27 cellular contexts compared by ENCODE assay signal in the genomic region with DNA sequence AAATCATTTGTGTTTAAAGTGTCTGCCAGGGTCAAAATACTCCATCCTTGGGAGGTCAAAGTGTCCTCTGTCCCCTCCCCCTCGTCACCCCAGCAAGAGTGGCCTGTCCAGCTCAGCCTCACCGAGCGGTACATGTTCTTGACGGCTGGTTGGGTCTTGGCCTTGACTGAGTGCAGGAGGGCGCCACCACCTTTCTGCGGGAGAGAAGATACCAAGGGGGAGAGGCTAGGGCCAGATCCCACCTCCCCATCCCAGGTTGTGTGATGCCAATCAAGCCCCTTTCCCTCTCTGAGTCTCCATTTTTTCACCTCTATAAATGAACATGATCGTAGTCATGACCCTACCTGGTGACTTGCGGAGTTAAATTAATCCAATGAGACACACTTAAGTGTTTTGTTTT. TPM values are rescaled to one million over a fixed set of nuclear protein-coding genes. Genes with fewer than 3 reads are reported as not detected.
A peak's percentile ranks its signal among the peaks of the same experiment; 100 is the strongest.
DNase-seq lines count a peak whose midpoint lies in the region; ATAC-seq, FAIRE-seq and TF ChIP-seq lines count a peak whose summit lies in the region.
"Had no signal": no experiment of that assay in that cellular context is flagged by ENCODE, and none has a peak within 500 bp of the region (broad histone marks: within the 10 kb centered on the region; RNA-seq: fewer than 3 reads in every experiment).

No MANE protein-coding gene starts in this region.

- CTCF ChIA-PET in WTC11 (lab: Charles Lee), result interaction anchor here (0.7 to 1.1 kb wide), 2 partner anchors 11 to 47 kb away, joined by 3 read pairs; no protein-coding TSS in a partner anchor

- peaks cover 12% of the 10 kb centered on the region for H3K27me3 ChIP-seq in GM23338 (ENCODE audit: insufficient read depth)
- H3K27me3 ChIP-seq in endodermal cell (ENCODE audit: control insufficient read depth, insufficient read depth, low read length, poor library complexity, severe bottlenecking), result peaks cover 9% of the 10 kb centered on the region
- peaks cover 12% of the 10 kb centered on the region for H3K27me3 ChIP-seq in osteoblast (ENCODE audit: insufficient read depth, low read length)
- H3K27me3 ChIP-seq: BLaER1 treated with 17β-estradiol and CSF1 and Interleukin-3, amounts not matched to agents 10 nM and 100 nM had no signal

- H3K27ac Mint-ChIP-seq in GM23338, result no peak overlapping the region
- peak overlapping the region; percentile 78 for H3K27ac Mint-ChIP-seq in WTC11
- no peak overlapping the region for H3K27ac Mint-ChIP-seq in endodermal cell
- H3K27ac Mint-ChIP-seq: CD14-positive monocyte; CD4-positive, alpha-beta T cell had no signal

- no peak overlapping the region for H3K4me3 ChIP-seq in GM23338
- no peak overlapping the region for H3K4me3 ChIP-seq in endodermal cell (ENCODE audit: low read length)
- H3K4me3 ChIP-seq in osteoblast (ENCODE audit: insufficient read depth, low read length), result no peak overlapping the region
- H3K4me3 ChIP-seq: A549; BLaER1 treated with 17β-estradiol and CSF1 and Interleukin-3, amounts not matched to agents 10 nM and 100 nM; GM23248 had no signal

- no peaks in the 10 kb centered on the region for H4K20me1 ChIP-seq in GM23338 (replicated peaks; ENCODE audit: insufficient read depth)
- no peaks in the 10 kb centered on the region for H4K20me1 ChIP-seq in osteoblast (ENCODE audit: insufficient read depth, low read length)

- H3K36me3 Mint-ChIP-seq in GM23338 (ENCODE audit: low read depth) (peaks cover 14% of the 10 kb centered on the region), WTC11 (peaks cover 3% of the 10 kb centered on the region; the same call in 1 of the 2 replicates), endodermal cell (ENCODE audit: low read depth) (peaks cover 38% of the 10 kb centered on the region)

- no peaks in the 10 kb centered on the region for H3K9me3 Mint-ChIP-seq in GM23338
- no peaks in the 10 kb centered on the region for H3K9me3 Mint-ChIP-seq in WTC11
- H3K9me3 Mint-ChIP-seq in endodermal cell, result no peaks in the 10 kb centered on the region
- H3K9me3 Mint-ChIP-seq: CD4-positive, alpha-beta T cell; CD8-positive, alpha-beta memory T cell had no signal

- H3K27ac ChIP-seq in GM23338 (ENCODE audit: low read depth), result no peak overlapping the region
- no peak overlapping the region for H3K27ac ChIP-seq in endodermal cell (ENCODE audit: low read depth, low read length)
- H3K27ac ChIP-seq in osteoblast (ENCODE audit: low read depth, low read length), result no peak overlapping the region
- H3K27ac ChIP-seq: A549; BLaER1 treated with 17β-estradiol and CSF1 and Interleukin-3, amounts not matched to agents 10 nM and 100 nM; GM23248 had no signal

- H3F3A ChIP-seq in GM23338 (replicated peaks; ENCODE audit: low read depth), result no peaks in the 10 kb centered on the region

- H3K9ac ChIP-seq in endodermal cell (ENCODE audit: extremely low read depth, low read length, poor library complexity, severe bottlenecking), result no peak overlapping the region
- H3K9ac ChIP-seq: BLaER1 treated with 17β-estradiol and CSF1 and Interleukin-3, amounts not matched to agents 10 nM and 100 nM; GM23248 had no signal

- H3K4me1 Mint-ChIP-seq in GM23338 (peaks cover 12% of the 10 kb centered on the region; the same call in 2 of the 3 replicates), WTC11 (peaks cover 8% of the 10 kb centered on the region), endodermal cell (peaks cover 26% of the 10 kb centered on the region)

- TF ChIP-seq CTCF in GM23338 (conservative IDR thresholded peaks at IDR 0.05; ENCODE audit: low read depth in 2 of 2) (peak in 1 of 2 experiments; percentile 36; a peak in 2 of 4 replicates), WTC11 (IDR thresholded peaks at IDR 0.05) (no peak), endodermal cell (conservative IDR thresholded peaks at IDR 0.05) (no peak), osteoblast (IDR thresholded peaks at IDR 0.05; ENCODE audit: extremely low read depth, low read depth, low read length) (no peak)

- no peak overlapping the region for H3K4me3 Mint-ChIP-seq in GM23338
- H3K4me3 Mint-ChIP-seq in WTC11, result no peak overlapping the region
- no peak overlapping the region for H3K4me3 Mint-ChIP-seq in endodermal cell
- H3K4me3 Mint-ChIP-seq: CD14-positive monocyte; CD4-positive, alpha-beta T cell; CD8-positive, alpha-beta memory T cell had no signal

- peaks cover 14% of the 10 kb centered on the region for H3K27me3 Mint-ChIP-seq in GM23338 (ENCODE audit: insufficient read depth, low read depth, poor library complexity)
- peaks cover 19% of the 10 kb centered on the region for H3K27me3 Mint-ChIP-seq in WTC11 (ENCODE audit: low read depth)
- H3K27me3 Mint-ChIP-seq in endodermal cell (ENCODE audit: insufficient read depth), result peaks cover 12% of the 10 kb centered on the region
- H3K27me3 Mint-ChIP-seq: CD4-positive, alpha-beta T cell; CD8-positive, alpha-beta memory T cell had no signal

- POLR2A ChIA-PET in WTC11 (lab: Charles Lee), result no interaction called here

- H2AFZ ChIP-seq in GM23338 (no peak overlapping the region), osteoblast (ENCODE audit: low read length) (no peak overlapping the region)
- H2AFZ ChIP-seq: GM23248 had no signal

- H3K4me1 ChIP-seq in GM23338 (ENCODE audit: insufficient read depth) (0 out of 2 replicates have a peak, but pooled peaks cover under 1% of the 10 kb centered on the region), endodermal cell (ENCODE audit: control insufficient read depth, insufficient read depth, low read length) (peaks cover 1% of the 10 kb centered on the region), osteoblast (ENCODE audit: insufficient read depth, low read length) (no peaks in the 10 kb centered on the region)
- H3K4me1 ChIP-seq: A549, BE2C had no signal

- H3K9me3 ChIP-seq in endodermal cell (ENCODE audit: control insufficient read depth, low read length) (no peaks in the 10 kb centered on the region), osteoblast (ENCODE audit: low read depth, low read length) (no peaks in the 10 kb centered on the region)
- H3K9me3 ChIP-seq: A549; BE2C; BLaER1 treated with 17β-estradiol and CSF1 and Interleukin-3, amounts not matched to agents 10 nM and 100 nM had no signal

- DNase-seq in GM23338 (ENCODE audit: low spot score) (peak; percentile 37), WTC11 (ENCODE audit: low spot score) (no peak), endodermal cell (peak; percentile 60), osteoblast (ENCODE audit: insufficient read length, low spot score, missing footprints) (peak; percentile 61), NCI-H82 treated with DMSO at 0.1 percent for 48 hours (lab: John Stamatoyannopoulos, UW; ENCODE audit: unreplicated experiment) (no peak), GM12891 (ENCODE audit: insufficient read length, low spot score) (no peak)
- no peak for DNase-seq in activated naive CD4-positive, alpha-beta T cell treated with Interleukin-2 at 50 U/mL for 16 hours
- DNase-seq: 8988T; ACHN; AML-193; BE2C; CD4-positive, alpha-beta T cell; CD8-positive, alpha-beta memory T cell; DMS53; DMS79 treated with DMSO at 0.1 percent for 48 hours; GF-D8; GM23248 had no signal

- no peak for TF ChIP-seq POLR2A in GM12891 (IDR thresholded peaks at IDR 0.05; ENCODE audit: low read depth, low read length)

- ATAC-seq in GM23338 (peak; percentile 62), WTC11 (peak; percentile 67), HG02981 (IDR thresholded peaks at IDR 0.05; ENCODE audit: unreplicated experiment) (no peak)
- ATAC-seq: A549, HCT116 had no signal

- no peak overlapping the region for H3K4me2 ChIP-seq in GM23338
- no peak overlapping the region for H3K4me2 ChIP-seq in osteoblast (ENCODE audit: insufficient read depth, low read length)
- H3K4me2 ChIP-seq: A549; BLaER1 treated with 17β-estradiol and CSF1 and Interleukin-3, amounts not matched to agents 10 nM and 100 nM had no signal

- H3K79me2 ChIP-seq in GM23338 (replicated peaks; ENCODE audit: insufficient read depth) (no peaks in the 10 kb centered on the region), osteoblast (ENCODE audit: insufficient read depth, low read length) (no peaks in the 10 kb centered on the region)

- H3K36me3 ChIP-seq in GM23338 (ENCODE audit: insufficient read depth) (no peaks in the 10 kb centered on the region), endodermal cell (ENCODE audit: control insufficient read depth, insufficient read depth, low read length) (peaks cover 10% of the 10 kb centered on the region), osteoblast (ENCODE audit: insufficient read depth, low read length) (no peaks in the 10 kb centered on the region)
- H3K36me3 ChIP-seq: BE2C had no signal

- no peaks in the 10 kb centered on the region for H3K9me2 ChIP-seq in GM23338 (ENCODE audit: insufficient read depth)

- no peak for FAIRE-seq in GM12891 (lab: Jason Lieb, UNC)
- FAIRE-seq: A549, GM12892, GM19239, H54 had no signal

- 85 to 92% methylated on average over 2 to 8 of the region's 8 CpGs for WGBS in endodermal cell (ENCODE audit: insufficient coverage in 1 of 2, insufficient read length in 1 of 2), 2 experiments

RNA-seq across cellular contexts. Expression of a gene that starts 6.1 kb away (rescaled TPM):
- 32.2 and 44.4 TPM in 2 replicates for total RNA-seq in GM23338 (2014; rRNA removed; shearing (Covaris generic))
- polyA plus RNA-seq in GM23338 (2016; fragmentation: Nextera tagmentation; extraction: Ambion mirVana), result 11.8 and 16.6 TPM in 2 replicates
- total RNA-seq in WTC11 (2021) (29.9 to 36.5 TPM (median 32.2 TPM) in 3 replicates), endodermal cell (10 to 100 TPM; 46.4 to 50.9 TPM), osteoblast (not detected in 2 replicates)
- polyA plus RNA-seq in endodermal cell (2013, experiment 1 of 2), result 5.0 TPM
- 4.1 TPM for polyA plus RNA-seq in endodermal cell (2013, experiment 2 of 2)
- 0.86 TPM for polyA plus RNA-seq in GM12891 (2012; ENCODE audit: low read depth, missing spikeins)
- total RNA-seq: Daoy, G401, GM23248 had no signal
- polyA plus RNA-seq: CD14-positive monocyte, GM23248 had no signal

RNA-seq across cellular contexts. Expression of a gene that starts 10.6 kb away (rescaled TPM):
- total RNA-seq in GM23338 (2014; rRNA removed; shearing (Covaris generic)), result 90.5 and 96.4 TPM in 2 replicates
- polyA plus RNA-seq in GM23338 (2016; fragmentation: Nextera tagmentation; extraction: Ambion mirVana), result 25.1 and 25.7 TPM in 2 replicates
- total RNA-seq in WTC11 (2021) (63.6 to 69.1 TPM (median 63.7 TPM) in 3 replicates), endodermal cell (10 to 100 TPM; 34.9 to 39.5 TPM), osteoblast (22.8 and 23.6 TPM in 2 replicates)
- 47.3 TPM for polyA plus RNA-seq in endodermal cell (2013, experiment 1 of 2)
- polyA plus RNA-seq in endodermal cell (2013, experiment 2 of 2), result 45.8 TPM
- polyA plus RNA-seq in GM12891 (2012; ENCODE audit: low read depth, missing spikeins), result 34.7 TPM

RNA-seq across cellular contexts. Expression of a gene that starts 11.4 kb away (rescaled TPM):
- total RNA-seq in GM23338 (2014; rRNA removed; shearing (Covaris generic)), result 2.8 and 3.1 TPM in 2 replicates
- polyA plus RNA-seq in GM23338 (2016; fragmentation: Nextera tagmentation; extraction: Ambion mirVana), result 6.1 and 6.3 TPM in 2 replicates
- 4.3 to 6.3 TPM (median 6.1 TPM) in 3 replicates for total RNA-seq in WTC11 (2021)
- total RNA-seq in endodermal cell, result 1 to 10 TPM; 1.7 to 2.1 TPM
- polyA plus RNA-seq in endodermal cell (2013, experiment 1 of 2), result 0.75 TPM
- 0.79 TPM for polyA plus RNA-seq in endodermal cell (2013, experiment 2 of 2)
- not detected in 2 replicates for total RNA-seq in osteoblast
- 44.4 TPM for polyA plus RNA-seq in GM12891 (2012; ENCODE audit: low read depth, missing spikeins)
- total RNA-seq: Daoy, G401, GM23248 had no signal
- polyA plus RNA-seq: GM23248 had no signal

RNA-seq across cellular contexts. Expression of a gene that starts 31.9 kb away (rescaled TPM):
- total RNA-seq in GM23338 (2014; rRNA removed; shearing (Covaris generic)), result 31.1 and 41.7 TPM in 2 replicates
- polyA plus RNA-seq in GM23338 (2016; fragmentation: Nextera tagmentation; extraction: Ambion mirVana), result 32.9 and 34.6 TPM in 2 replicates
- 18.5 to 33.1 TPM (median 30.2 TPM) in 3 replicates for total RNA-seq in WTC11 (2021)
- total RNA-seq in endodermal cell, result 1 to 10 TPM; 5.2 to 7.5 TPM
- 14.0 TPM for polyA plus RNA-seq in endodermal cell (2013, experiment 1 of 2)
- polyA plus RNA-seq in endodermal cell (2013, experiment 2 of 2), result 9.9 TPM
- not detected in 2 replicates for total RNA-seq in osteoblast
- polyA plus RNA-seq in GM12891 (2012; ENCODE audit: low read depth, missing spikeins), result 8.6 TPM
- total RNA-seq: GM23248 had no signal
- polyA plus RNA-seq: CD14-positive monocyte, GM23248 had no signal

RNA-seq across cellular contexts. Expression of a gene that starts 36.6 kb away (rescaled TPM):
- total RNA-seq in GM23338 (2014; rRNA removed; shearing (Covaris generic)), result 0.35 TPM in 1 of 2 replicates, not detected in the other
- polyA plus RNA-seq in GM23338 (2016; fragmentation: Nextera tagmentation; extraction: Ambion mirVana), result 0.23 and 0.24 TPM in 2 replicates
- total RNA-seq in WTC11 (2021) (0.18 to 0.35 TPM (median 0.21 TPM) in 3 replicates), endodermal cell (under 1 TPM in 1 of 2 donors, not detected in 1; 0.46 TPM), osteoblast (not detected in 2 replicates)
- polyA plus RNA-seq in endodermal cell (2013, experiment 1 of 2), result 0.85 TPM
- 0.54 TPM for polyA plus RNA-seq in endodermal cell (2013, experiment 2 of 2)
- 0.36 TPM for polyA plus RNA-seq in GM12891 (2012; ENCODE audit: low read depth, missing spikeins)
- total RNA-seq: Daoy, GM23248 had no signal
- polyA plus RNA-seq: CD14-positive monocyte; CD8-positive, alpha-beta memory T cell; GM23248 had no signal

Comparison
In these comparisons a context has a peak if more than half of its experiments do, and no peak if none do; other contexts are left out.
1. DNase-seq: peak in GM23338 (single experiment), endodermal cell (single experiment) and osteoblast (single experiment); none in WTC11 (single experiment), NCI-H82 treated with DMSO at 0.1 percent for 48 hours (single experiment), GM12891 (single experiment) and activated naive CD4-positive, alpha-beta T cell treated with Interleukin-2 at 50 U/mL for 16 hours (single experiment).
2. RNA of a gene that starts 6.1 kb away (total RNA-seq): 46.4 to 50.9 TPM in endodermal cell, 32.2 to 44.4 TPM in GM23338 and 29.9 to 36.5 TPM in WTC11; not detected in osteoblast; every median in the first group is over 10 times any median in the second.